1 cellular context compared by ENCODE assay signal in genomic region chr3:15291589-15292541, GRCh38.
TF ChIP-seq lines count a peak whose summit lies in the region.

No MANE protein-coding gene starts in this region.

TF ChIP-seq in GM12878, 131 proteins besides CTCF, POLR2A, EP300 and RAD21 (continued from another document and continues in another):
- TF ChIP-seq SKIL (IDR thresholded peaks at IDR 0.05; ENCODE audit: low read depth, poor library complexity, severe bottlenecking) (peak; percentile 42), IKZF2 (IDR thresholded peaks at IDR 0.05) (peak; percentile 88 to 90), DPF2 (IDR thresholded peaks at IDR 0.05) (peak; percentile 70; the same call in 1 of the 2 replicates), GABPA (IDR thresholded peaks at IDR 0.05; ENCODE audit: low read depth) (no peak), POLR2AphosphoS2 (IDR thresholded peaks at IDR 0.05; ENCODE audit: low read depth, low read length) (no peak), JUNB (IDR thresholded peaks at IDR 0.05) (no peak), MYC (IDR thresholded peaks at IDR 0.05; ENCODE audit: insufficient read depth, insufficient read length, insufficient replicate concordance, low read length, severe bottlenecking) (no peak), GATAD2B (conservative IDR thresholded peaks at IDR 0.05; ENCODE audit: low read depth) (no peak; the same call in 1 of the 2 replicates), BCLAF1 (IDR thresholded peaks at IDR 0.05) (no peak), ZNF687 (IDR thresholded peaks at IDR 0.05) (no peak), TCF3 (IDR thresholded peaks at IDR 0.05; ENCODE audit: borderline replicate concordance, insufficient read depth, low read depth, low read length) (0 out of 2 replicates have a peak, but pooled peaks have one; percentile 58), RAD51 (IDR thresholded peaks at IDR 0.05) (no peak), SRF (IDR thresholded peaks at IDR 0.05; ENCODE audit: low read depth in 2 of 2, low read length in 2 of 2) (no peak), ASH2L (IDR thresholded peaks at IDR 0.05; ENCODE audit: borderline replicate concordance, low read depth) (no peak), SPI1 (IDR thresholded peaks at IDR 0.05; ENCODE audit: borderline replicate concordance, insufficient read depth, low read depth, low read length) (no peak), RCOR1 (conservative IDR thresholded peaks at IDR 0.05; ENCODE audit: low read depth, low read length) (no peak), PBX3 (IDR thresholded peaks at IDR 0.05; ENCODE audit: insufficient replicate concordance, low read depth, low read length) (no peak), EGR1 (IDR thresholded peaks at IDR 0.05; ENCODE audit: borderline replicate concordance in 1 of 2, low read depth in 2 of 2, low read length in 2 of 2) (no peak; a peak in 1 of 3 replicates), ATF7 (IDR thresholded peaks at IDR 0.05; ENCODE audit: low read depth) (no peak), HDAC6 (IDR thresholded peaks at IDR 0.05; ENCODE audit: unreplicated experiment) (no peak), MLLT1 (IDR thresholded peaks at IDR 0.05) (0 out of 2 replicates have a peak, but pooled peaks have one; percentile 34), ELK1 (IDR thresholded peaks at IDR 0.05; ENCODE audit: low read depth, low read length) (no peak), RUNX3 (IDR thresholded peaks at IDR 0.05; ENCODE audit: low read length) (peak; percentile 99), NR2C1 (IDR thresholded peaks at IDR 0.05) (no peak), CHD2 (IDR thresholded peaks at IDR 0.05; ENCODE audit: borderline replicate concordance, low read depth, low read length) (no peak), POU2F2 (IDR thresholded peaks at IDR 0.05; ENCODE audit: borderline replicate concordance, low read depth, low read length) (peak; percentile 20; the same call in 1 of the 3 replicates), NR2C2 (IDR thresholded peaks at IDR 0.05; ENCODE audit: borderline replicate concordance, control insufficient read depth, insufficient read length, low read depth) (no peak), CBX5 (IDR thresholded peaks at IDR 0.05; ENCODE audit: low read depth) (0 out of 2 replicates have a peak, but pooled peaks have one; percentile 20), KAT2A (conservative IDR thresholded peaks at IDR 0.05; ENCODE audit: control insufficient read depth, low read depth, low read length) (no peak), SUZ12 (IDR thresholded peaks at IDR 0.05; ENCODE audit: unreplicated experiment) (no peak), LARP7 (IDR thresholded peaks at IDR 0.05) (no peak), ZNF622 (IDR thresholded peaks at IDR 0.05) (no peak), SIX5 (IDR thresholded peaks at IDR 0.05; ENCODE audit: low read depth, low read length, severe bottlenecking) (no peak), MTA2 (IDR thresholded peaks at IDR 0.05; ENCODE audit: low read depth) (peak; percentile 72), IRF4 (IDR thresholded peaks at IDR 0.05; ENCODE audit: low read depth, low read length) (no peak), BHLHE40 (IDR thresholded peaks at IDR 0.05; ENCODE audit: borderline replicate concordance in 1 of 2, low read depth in 2 of 2, low read length in 1 of 2) (peak; percentile 19 to 22; a peak in 1 of 4 replicates), BCL11A (IDR thresholded peaks at IDR 0.05; ENCODE audit: low read depth, low read length) (peak; percentile 61; the same call in 1 of the 2 replicates), NFIC (IDR thresholded peaks at IDR 0.05; ENCODE audit: low read depth, low read length) (peak; percentile 85), CEBPB (IDR thresholded peaks at IDR 0.05; ENCODE audit: borderline replicate concordance in 1 of 2, low read depth in 2 of 2, low read length in 2 of 2) (no peak), ZBTB11 (CRISPR knock-in tag; IDR thresholded peaks at IDR 0.05) (no peak), RB1 (IDR thresholded peaks at IDR 0.05; ENCODE audit: borderline replicate concordance) (no peak), IKZF1 (conservative IDR thresholded peaks at IDR 0.05) (peak; percentile 87), KDM1A (IDR thresholded peaks at IDR 0.05; ENCODE audit: borderline replicate concordance) (no peak), SMC3 (IDR thresholded peaks at IDR 0.05; ENCODE audit: borderline replicate concordance, low read length) (no peak), RELA (IDR thresholded peaks at IDR 0.05; ENCODE audit: borderline replicate concordance, partially characterized antibody) (peak; percentile 37), CHD1 (IDR thresholded peaks at IDR 0.05; ENCODE audit: low read depth, low read length) (no peak), E2F4 (IDR thresholded peaks at IDR 0.05; ENCODE audit: low read depth, low read length) (no peak), ZNF24 (IDR thresholded peaks at IDR 0.05) (no peak), NFYA (IDR thresholded peaks at IDR 0.05; ENCODE audit: borderline replicate concordance, low read depth, low read length) (no peak), MEF2A (IDR thresholded peaks at IDR 0.05; ENCODE audit: insufficient read depth, low read depth, low read length) (peak; percentile 49; the same call in 1 of the 2 replicates)
